ENCODE assay signal across 8 cellular contexts in the genomic region with DNA sequence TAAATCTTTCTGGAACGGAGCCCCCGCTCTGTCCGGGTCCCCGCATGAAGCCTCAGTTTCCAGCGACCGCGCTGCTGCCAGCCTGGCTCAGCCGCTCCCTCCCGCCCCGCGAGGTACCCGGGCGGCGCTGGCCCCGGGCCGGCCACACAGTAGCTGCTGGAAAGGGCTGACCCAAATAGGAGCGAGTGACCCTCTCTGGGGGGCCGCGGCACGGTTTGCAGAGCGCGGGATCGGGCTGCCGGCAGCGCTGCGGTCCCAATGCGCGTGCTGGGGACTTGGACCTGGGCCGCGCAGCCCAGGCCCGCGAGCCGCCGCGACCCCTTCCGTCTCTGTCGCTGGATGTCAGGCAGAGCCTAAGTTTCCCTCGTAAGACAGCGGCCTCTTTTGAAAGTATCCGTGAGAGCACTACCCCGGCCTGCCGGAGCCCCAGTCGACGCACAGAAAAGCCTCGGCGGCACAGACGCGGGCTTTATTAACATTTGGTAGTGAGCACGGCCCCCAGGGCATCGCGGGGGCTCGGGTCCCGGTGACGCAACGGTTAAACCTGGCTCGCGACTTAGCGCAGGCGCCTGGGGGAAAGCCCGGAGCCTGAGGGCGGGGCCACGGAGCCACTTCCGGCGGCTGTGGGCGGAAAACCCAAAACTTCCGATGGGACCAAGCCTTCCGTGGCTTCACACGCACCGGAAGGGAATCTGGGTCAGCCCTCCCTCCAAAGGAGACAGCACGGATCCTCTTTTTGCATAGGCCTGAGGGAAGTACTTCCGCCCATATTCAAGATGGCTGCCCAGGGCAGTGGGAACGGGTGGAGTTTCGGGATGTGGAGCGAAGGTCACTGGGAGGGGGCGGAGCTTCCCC. TPM values are rescaled to one million over a fixed set of nuclear protein-coding genes. Genes with fewer than 3 reads are reported as not detected.
DNase-seq lines count a peak whose midpoint lies in the region; ATAC-seq, FAIRE-seq and TF ChIP-seq lines count a peak whose summit lies in the region.

No MANE protein-coding gene starts in this region.

- FAIRE-seq in HepG2 (lab: Jason Lieb, UNC): peak; percentile 99

- no peaks in the 10 kb centered on the region for H3K27me3 ChIP-seq in HepG2 (ENCODE audit: control insufficient read depth in 1 of 2, insufficient read depth in 2 of 2, low read length in 2 of 2)

- peak overlapping the region; percentile 71 to 90 (median 89) for H3K4me3 ChIP-seq in HepG2 (replicated peaks in 1 of 3; ENCODE audit: insufficient read depth in 1 of 3, low read depth in 2 of 3, low read length in 3 of 3)

- TF ChIP-seq POLR2A in HepG2 (IDR thresholded peaks at IDR 0.05; ENCODE audit: insufficient read depth in 1 of 2, low read depth in 2 of 2, low read length in 2 of 2): no peak

- peaks cover 29% of the 10 kb centered on the region for H3K4me1 Mint-ChIP-seq in CD14-positive monocyte

- no peaks in the 10 kb centered on the region; a peak in 2 of 5 replicates for H3K36me3 ChIP-seq in HepG2 (replicated peaks in 1 of 2; ENCODE audit: control insufficient read depth in 1 of 2, insufficient read depth in 2 of 2, low read length in 2 of 2)

- peak overlapping the region; percentile 94 to 98 for H3K4me3 Mint-ChIP-seq in CD14-positive monocyte

- peak; percentile 17 for TF ChIP-seq CTCF in CD14-positive monocyte (IDR thresholded peaks at IDR 0.05)
- TF ChIP-seq CTCF in HepG2 (CRISPR knock-in tag; IDR thresholded peaks at IDR 0.05): peak; percentile 29; the same call in 1 of the 2 replicates

- WGBS in HepG2 (ENCODE audit: low lambda C conversion rate): 1% methylated on average over 16 of the region's 75 CpGs

- in situ Hi-C loops in HepG2 (cut with HindIII; ENCODE audit: extremely low pct_ligation_motif_present, low pct_unique_long_range_greater_than_20kb): no loop called here

- H3K36me3 Mint-ChIP-seq in CD14-positive monocyte: peaks cover 14 to 27% of the 10 kb centered on the region in 2 donors

- peak overlapping the region; percentile 95 for H3K4me2 ChIP-seq in HepG2 (ENCODE audit: low read depth, low read length)

- H3K4me1 ChIP-seq in HepG2 (ENCODE audit: insufficient read depth, low read length): peaks cover 38% of the 10 kb centered on the region

- ATAC-seq in GM19395 (IDR thresholded peaks at IDR 0.05; ENCODE audit: unreplicated experiment) (peak; percentile 72), HG03558 (IDR thresholded peaks at IDR 0.05; ENCODE audit: extremely low read depth, unreplicated experiment) (peak; percentile 34), HepG2 (peak; percentile 85)

- H3K9me3 ChIP-seq in HepG2 (ENCODE audit: low read length): no peaks in the 10 kb centered on the region

- H3K27ac ChIP-seq in HepG2 (ENCODE audit: extremely low read length, insufficient read depth, low read length): peak overlapping the region; percentile 95

- POLR2A ChIA-PET in HepG2 (lab: Yijun Ruan, JAX): interaction anchor here (0.8 to 5.9 kb wide), 26 partner anchors 9 to 104 kb away, joined by 3 to 113 read pairs (median 6); partner anchors contain the start of genes BAD, ESRRA, FERMT3 and FKBP2

- H3K27me3 Mint-ChIP-seq in CD14-positive monocyte (ENCODE audit: low read depth in 3 of 3): no peaks in the 10 kb centered on the region

- intact Hi-C loops in CD14-positive monocyte (cut with micrococcal nuclease): loop anchor here (1.0 to 5.0 kb wide), 5 partner anchors 15 to 35 kb away; partner anchors contain the start of genes BAD (in 2 of the 2), CATSPERZ (in 1 of the 2) and GPR137 (in 1 of the 2)
- intact Hi-C loops in HepG2 (cut with micrococcal nuclease; ENCODE audit: unreplicated experiment): loop anchor here (2.0 kb wide), 3 partner anchors 15 to 35 kb away; partner anchors contain the start of genes BAD, ESRRA, GPR137 and PLCB3

- H3K79me2 ChIP-seq in HepG2 (ENCODE audit: insufficient read depth, low read length): peaks cover 14% of the 10 kb centered on the region

- CTCF ChIA-PET in HepG2 (lab: Yijun Ruan, JAX; ENCODE audit: low intra/inter-chr PET ratio, low total read pairs): no interaction called here

- peak overlapping the region; percentile 87 for H3K9ac ChIP-seq in HepG2 (ENCODE audit: insufficient read depth, low read depth, low read length)

- BruUV-seq in HepG2 (replicated peaks; lab: Mats Ljungman, UMichigan): TSS peak; percentile 75

- H3K9me3 Mint-ChIP-seq in CD14-positive monocyte: no peaks in the 10 kb centered on the region

- peak overlapping the region; percentile 96 to 99 (median 98) for H3K27ac Mint-ChIP-seq in CD14-positive monocyte

- H2AFZ ChIP-seq in HepG2 (ENCODE audit: low read length): no peak overlapping the region

- no peaks in the 10 kb centered on the region for H4K20me1 ChIP-seq in HepG2 (ENCODE audit: insufficient read depth, low read length)

- TF ChIP-seq EP300 in HepG2 (IDR thresholded peaks at IDR 0.05; ENCODE audit: low read depth in 2 of 2, low read length in 2 of 2) (no peak; a peak in 2 of 4 replicates), HepG2 (CRISPR knock-in tag; IDR thresholded peaks at IDR 0.05; ENCODE audit: borderline replicate concordance) (peak; percentile 37; the same call in 1 of the 2 replicates)

- peak; percentile 98 for DNase-seq in CD14-positive monocyte (ENCODE audit: low spot score)
- DNase-seq in NCI-H748 (lab: John Stamatoyannopoulos, UW; ENCODE audit: unreplicated experiment): peak; percentile 100
- DNase-seq in activated CD4-positive, alpha-beta T cell treated with anti-CD3 and anti-CD28 coated beads, Interleukin-2, amount 50 U/mL, for 24 hours (ENCODE audit: low read depth in 1 of 2, low spot score in 1 of 2): peak; percentile 97 to 99
- DNase-seq in dermis blood vessel endothelial cell: peak; percentile 100
- DNase-seq in HepG2 (ENCODE audit: low spot score): peak; percentile 99
- DNase-seq in stimulated activated CD4-positive, alpha-beta T cell treated with anti-CD3 and anti-CD28 coated beads, Interleukin-2, amount 100 ng/mL, for 48 hours: peak; percentile 95 to 98

- TF ChIP-seq RAD21 in HepG2 (CRISPR knock-in tag; IDR thresholded peaks at IDR 0.05): peak; percentile 21; the same call in 1 of the 2 replicates

RNA-seq across cellular contexts. Expression of gene BAD, which starts 14.9 kb away (rescaled TPM):
- polyA plus RNA-seq in CD14-positive monocyte (10 to 100 TPM; 48.7 to 63.2 TPM), HepG2 (2011; rRNA removed) (17.9 and 21.2 TPM in 2 replicates)
- total RNA-seq in dermis blood vessel endothelial cell (57.2 and 65.9 TPM in 2 replicates), HepG2 (2016; rRNA removed; fragmentation: Illumina TruSeq; extraction: Trizol) (28.5 and 33.0 TPM in 2 replicates)
- total RNA-seq in HepG2 (2016; cell fraction: cytosol; rRNA removed; fragmentation: Illumina TruSeq; extraction: Trizol; ENCODE audit: low read depth): 38.1 and 48.3 TPM in 2 replicates
- 31.6 and 32.7 TPM in 2 replicates for total RNA-seq in HepG2 (2016; cell fraction: insoluble cytoplasmic fraction; rRNA removed; fragmentation: Illumina TruSeq; extraction: Trizol)
- total RNA-seq in HepG2 (2016; cell fraction: membrane; rRNA removed; fragmentation: Illumina TruSeq; extraction: Trizol): 45.1 and 50.4 TPM in 2 replicates
- total RNA-seq in HepG2 (2016; cell fraction: nucleus; rRNA removed; fragmentation: Illumina TruSeq; extraction: Trizol): 11.0 and 16.1 TPM in 2 replicates
- 16.2 and 25.5 TPM in 2 replicates for polyA plus RNA-seq in HepG2 (2011; cell fraction: cytosol; rRNA removed)
- 11.7 and 12.5 TPM in 2 replicates for polyA plus RNA-seq in HepG2 (2011; cell fraction: nucleus; rRNA removed)
- 7.1 and 11.0 TPM in 2 replicates for polyA plus RNA-seq in HepG2 (2012)
- polyA plus RNA-seq in HepG2 (2016; cell fraction: cytosol; fragmentation: Illumina TruSeq; extraction: Trizol; ENCODE audit: low read depth): 44.2 and 54.0 TPM in 2 replicates
- polyA plus RNA-seq in HepG2 (2016; cell fraction: insoluble cytoplasmic fraction; fragmentation: Illumina TruSeq; extraction: Trizol; ENCODE audit: low read depth): 30.5 and 33.9 TPM in 2 replicates
- polyA plus RNA-seq in HepG2 (2016; cell fraction: membrane; fragmentation: Illumina TruSeq; extraction: Trizol; ENCODE audit: low read depth): 44.1 and 45.8 TPM in 2 replicates
- polyA plus RNA-seq in HepG2 (2016; cell fraction: nucleus; fragmentation: Illumina TruSeq; extraction: Trizol; ENCODE audit: insufficient read depth, low read depth): 18.3 and 24.9 TPM in 2 replicates
- polyA minus RNA-seq in HepG2 (2011; rRNA and poly(A)+ RNA removed; ENCODE audit: low replicate concordance): 10.3 and 10.8 TPM in 2 replicates
- polyA minus RNA-seq in HepG2 (2011; cell fraction: cytosol; rRNA and poly(A)+ RNA removed): 3.5 and 4.1 TPM in 2 replicates
- 3.1 and 4.0 TPM in 2 replicates for polyA minus RNA-seq in HepG2 (2011; cell fraction: nucleus; rRNA and poly(A)+ RNA removed)

RNA-seq across cellular contexts. Expression of gene GPR137, which starts 16.0 kb away (rescaled TPM):
- 1 to 10 TPM; 7.8 to 9.3 TPM for polyA plus RNA-seq in CD14-positive monocyte
- total RNA-seq in dermis blood vessel endothelial cell: 11.5 and 12.1 TPM in 2 replicates
- total RNA-seq in HepG2 (2016; rRNA removed; fragmentation: Illumina TruSeq; extraction: Trizol): 10.3 and 13.2 TPM in 2 replicates
- total RNA-seq in HepG2 (2016; cell fraction: cytosol; rRNA removed; fragmentation: Illumina TruSeq; extraction: Trizol; ENCODE audit: low read depth): 11.7 and 14.7 TPM in 2 replicates
- total RNA-seq in HepG2 (2016; cell fraction: insoluble cytoplasmic fraction; rRNA removed; fragmentation: Illumina TruSeq; extraction: Trizol): 8.2 and 14.4 TPM in 2 replicates
- 15.8 and 22.6 TPM in 2 replicates for total RNA-seq in HepG2 (2016; cell fraction: membrane; rRNA removed; fragmentation: Illumina TruSeq; extraction: Trizol)
- 10.5 and 11.6 TPM in 2 replicates for total RNA-seq in HepG2 (2016; cell fraction: nucleus; rRNA removed; fragmentation: Illumina TruSeq; extraction: Trizol)
- 8.5 and 10.4 TPM in 2 replicates for polyA plus RNA-seq in HepG2 (2011; rRNA removed)
- 6.1 and 9.3 TPM in 2 replicates for polyA plus RNA-seq in HepG2 (2011; cell fraction: cytosol; rRNA removed)
- polyA plus RNA-seq in HepG2 (2011; cell fraction: nucleus; rRNA removed): 22.5 and 26.2 TPM in 2 replicates
- 11.9 and 14.1 TPM in 2 replicates for polyA plus RNA-seq in HepG2 (2012)
- polyA plus RNA-seq in HepG2 (2016; cell fraction: cytosol; fragmentation: Illumina TruSeq; extraction: Trizol; ENCODE audit: low read depth): 19.8 and 22.4 TPM in 2 replicates
- polyA plus RNA-seq in HepG2 (2016; cell fraction: insoluble cytoplasmic fraction; fragmentation: Illumina TruSeq; extraction: Trizol; ENCODE audit: low read depth): 18.6 and 20.2 TPM in 2 replicates
- polyA plus RNA-seq in HepG2 (2016; cell fraction: membrane; fragmentation: Illumina TruSeq; extraction: Trizol; ENCODE audit: low read depth): 33.5 and 34.6 TPM in 2 replicates
- polyA plus RNA-seq in HepG2 (2016; cell fraction: nucleus; fragmentation: Illumina TruSeq; extraction: Trizol; ENCODE audit: insufficient read depth, low read depth): 34.1 and 40.3 TPM in 2 replicates
- polyA minus RNA-seq in HepG2 (2011; rRNA and poly(A)+ RNA removed; ENCODE audit: low replicate concordance): 13.8 and 54.4 TPM in 2 replicates
- polyA minus RNA-seq in HepG2 (2011; cell fraction: cytosol; rRNA and poly(A)+ RNA removed): 4.0 and 5.5 TPM in 2 replicates
- polyA minus RNA-seq in HepG2 (2011; cell fraction: nucleus; rRNA and poly(A)+ RNA removed): 7.3 and 9.9 TPM in 2 replicates

RNA-seq across cellular contexts. Expression of gene PLCB3, which starts 18.3 kb away (rescaled TPM):
- polyA plus RNA-seq in CD14-positive monocyte (1 to 10 TPM; 1.1 to 1.4 TPM), HepG2 (2011; rRNA removed) (7.5 and 9.0 TPM in 2 replicates)
- total RNA-seq in dermis blood vessel endothelial cell (37.8 and 54.6 TPM in 2 replicates), HepG2 (2016; rRNA removed; fragmentation: Illumina TruSeq; extraction: Trizol) (11.0 and 13.8 TPM in 2 replicates)
- total RNA-seq in HepG2 (2016; cell fraction: cytosol; rRNA removed; fragmentation: Illumina TruSeq; extraction: Trizol; ENCODE audit: low read depth): 1.0 and 1.3 TPM in 2 replicates
- 8.3 and 13.7 TPM in 2 replicates for total RNA-seq in HepG2 (2016; cell fraction: insoluble cytoplasmic fraction; rRNA removed; fragmentation: Illumina TruSeq; extraction: Trizol)
- 4.1 and 4.8 TPM in 2 replicates for total RNA-seq in HepG2 (2016; cell fraction: membrane; rRNA removed; fragmentation: Illumina TruSeq; extraction: Trizol)
- total RNA-seq in HepG2 (2016; cell fraction: nucleus; rRNA removed; fragmentation: Illumina TruSeq; extraction: Trizol): 10.2 and 12.9 TPM in 2 replicates
- 4.0 and 5.1 TPM in 2 replicates for polyA plus RNA-seq in HepG2 (2011; cell fraction: cytosol; rRNA removed)
- polyA plus RNA-seq in HepG2 (2011; cell fraction: nucleus; rRNA removed): 41.8 and 57.9 TPM in 2 replicates
- 4.3 TPM in 2 replicates for polyA plus RNA-seq in HepG2 (2012)
- polyA plus RNA-seq in HepG2 (2016; cell fraction: cytosol; fragmentation: Illumina TruSeq; extraction: Trizol; ENCODE audit: low read depth): 0.59 and 0.66 TPM in 2 replicates
- 7.0 and 8.7 TPM in 2 replicates for polyA plus RNA-seq in HepG2 (2016; cell fraction: insoluble cytoplasmic fraction; fragmentation: Illumina TruSeq; extraction: Trizol; ENCODE audit: low read depth)
- 1.6 and 1.9 TPM in 2 replicates for polyA plus RNA-seq in HepG2 (2016; cell fraction: membrane; fragmentation: Illumina TruSeq; extraction: Trizol; ENCODE audit: low read depth)
- polyA plus RNA-seq in HepG2 (2016; cell fraction: nucleus; fragmentation: Illumina TruSeq; extraction: Trizol; ENCODE audit: insufficient read depth, low read depth): 30.9 and 31.3 TPM in 2 replicates
- polyA minus RNA-seq in HepG2 (2011; rRNA and poly(A)+ RNA removed; ENCODE audit: low replicate concordance): 16.2 and 72.0 TPM in 2 replicates
- polyA minus RNA-seq in HepG2 (2011; cell fraction: cytosol; rRNA and poly(A)+ RNA removed): 6.0 and 9.0 TPM in 2 replicates
- polyA minus RNA-seq in HepG2 (2011; cell fraction: nucleus; rRNA and poly(A)+ RNA removed): 7.6 and 9.8 TPM in 2 replicates

RNA-seq across cellular contexts. Expression of gene KCNK4, which starts 21.5 kb away (rescaled TPM):
- polyA plus RNA-seq in CD14-positive monocyte (not detected), HepG2 (2011; rRNA removed) (not detected in 2 replicates)
- total RNA-seq in dermis blood vessel endothelial cell (0.17 TPM in 1 of 2 replicates, not detected in the other), HepG2 (2016; rRNA removed; fragmentation: Illumina TruSeq; extraction: Trizol) (not detected in 2 replicates)
- total RNA-seq in HepG2 (2016; cell fraction: cytosol; rRNA removed; fragmentation: Illumina TruSeq; extraction: Trizol; ENCODE audit: low read depth): not detected in 2 replicates
- not detected in 2 replicates for total RNA-seq in HepG2 (2016; cell fraction: insoluble cytoplasmic fraction; rRNA removed; fragmentation: Illumina TruSeq; extraction: Trizol)
- not detected in 2 replicates for total RNA-seq in HepG2 (2016; cell fraction: membrane; rRNA removed; fragmentation: Illumina TruSeq; extraction: Trizol)
- total RNA-seq in HepG2 (2016; cell fraction: nucleus; rRNA removed; fragmentation: Illumina TruSeq; extraction: Trizol): not detected in 2 replicates
- polyA plus RNA-seq in HepG2 (2011; cell fraction: cytosol; rRNA removed): not detected in 2 replicates
- not detected in 2 replicates for polyA plus RNA-seq in HepG2 (2011; cell fraction: nucleus; rRNA removed)
- not detected in 2 replicates for polyA plus RNA-seq in HepG2 (2012)
- polyA plus RNA-seq in HepG2 (2016; cell fraction: cytosol; fragmentation: Illumina TruSeq; extraction: Trizol; ENCODE audit: low read depth): not detected in 2 replicates
- not detected in 2 replicates for polyA plus RNA-seq in HepG2 (2016; cell fraction: insoluble cytoplasmic fraction; fragmentation: Illumina TruSeq; extraction: Trizol; ENCODE audit: low read depth)
- not detected in 2 replicates for polyA plus RNA-seq in HepG2 (2016; cell fraction: membrane; fragmentation: Illumina TruSeq; extraction: Trizol; ENCODE audit: low read depth)
- polyA plus RNA-seq in HepG2 (2016; cell fraction: nucleus; fragmentation: Illumina TruSeq; extraction: Trizol; ENCODE audit: insufficient read depth, low read depth): not detected in 2 replicates
- polyA minus RNA-seq in HepG2 (2011; rRNA and poly(A)+ RNA removed; ENCODE audit: low replicate concordance): 0.21 TPM in 1 of 2 replicates, not detected in the other
- polyA minus RNA-seq in HepG2 (2011; cell fraction: cytosol; rRNA and poly(A)+ RNA removed): not detected in 2 replicates
- polyA minus RNA-seq in HepG2 (2011; cell fraction: nucleus; rRNA and poly(A)+ RNA removed): not detected in 2 replicates

RNA-seq across cellular contexts. Expression of gene PPP1R14B, which starts 22.9 kb away (rescaled TPM):
- polyA plus RNA-seq in CD14-positive monocyte (10 to 100 TPM; 11.7 to 34.2 TPM), HepG2 (2011; rRNA removed) (110 and 111 TPM in 2 replicates)
- total RNA-seq in dermis blood vessel endothelial cell (238 and 297 TPM in 2 replicates), HepG2 (2016; rRNA removed; fragmentation: Illumina TruSeq; extraction: Trizol) (120 and 148 TPM in 2 replicates)
- total RNA-seq in HepG2 (2016; cell fraction: cytosol; rRNA removed; fragmentation: Illumina TruSeq; extraction: Trizol; ENCODE audit: low read depth): 601 and 608 TPM in 2 replicates
- total RNA-seq in HepG2 (2016; cell fraction: insoluble cytoplasmic fraction; rRNA removed; fragmentation: Illumina TruSeq; extraction: Trizol): 105 and 157 TPM in 2 replicates
- 455 and 460 TPM in 2 replicates for total RNA-seq in HepG2 (2016; cell fraction: membrane; rRNA removed; fragmentation: Illumina TruSeq; extraction: Trizol)
- 61.8 and 68.9 TPM in 2 replicates for total RNA-seq in HepG2 (2016; cell fraction: nucleus; rRNA removed; fragmentation: Illumina TruSeq; extraction: Trizol)
- polyA plus RNA-seq in HepG2 (2011; cell fraction: cytosol; rRNA removed): 95.7 and 131 TPM in 2 replicates
- 65.2 and 70.2 TPM in 2 replicates for polyA plus RNA-seq in HepG2 (2011; cell fraction: nucleus; rRNA removed)
- 85.4 and 91.2 TPM in 2 replicates for polyA plus RNA-seq in HepG2 (2012)
- polyA plus RNA-seq in HepG2 (2016; cell fraction: cytosol; fragmentation: Illumina TruSeq; extraction: Trizol; ENCODE audit: low read depth): 679 and 681 TPM in 2 replicates
- 111 and 115 TPM in 2 replicates for polyA plus RNA-seq in HepG2 (2016; cell fraction: insoluble cytoplasmic fraction; fragmentation: Illumina TruSeq; extraction: Trizol; ENCODE audit: low read depth)
- 417 and 441 TPM in 2 replicates for polyA plus RNA-seq in HepG2 (2016; cell fraction: membrane; fragmentation: Illumina TruSeq; extraction: Trizol; ENCODE audit: low read depth)
- polyA plus RNA-seq in HepG2 (2016; cell fraction: nucleus; fragmentation: Illumina TruSeq; extraction: Trizol; ENCODE audit: insufficient read depth, low read depth): 105 and 136 TPM in 2 replicates
- 28.2 and 115 TPM in 2 replicates for polyA minus RNA-seq in HepG2 (2011; rRNA and poly(A)+ RNA removed; ENCODE audit: low replicate concordance)
- polyA minus RNA-seq in HepG2 (2011; cell fraction: cytosol; rRNA and poly(A)+ RNA removed): 27.3 and 27.5 TPM in 2 replicates
- 10.6 and 13.1 TPM in 2 replicates for polyA minus RNA-seq in HepG2 (2011; cell fraction: nucleus; rRNA and poly(A)+ RNA removed)

Comparison
In these comparisons a context has a peak if more than half of its experiments do, and no peak if none do; other contexts are left out.
1. Peak in every context shown above with its lines: DNase-seq, ATAC-seq, H3K4me3 ChIP-seq and H3K27ac ChIP-seq.
2. ATAC-seq: peak in every context shown above with its lines; median percentile 85 in HepG2; 72 in GM19395; 34 in HG03558.